In the genomic region with DNA sequence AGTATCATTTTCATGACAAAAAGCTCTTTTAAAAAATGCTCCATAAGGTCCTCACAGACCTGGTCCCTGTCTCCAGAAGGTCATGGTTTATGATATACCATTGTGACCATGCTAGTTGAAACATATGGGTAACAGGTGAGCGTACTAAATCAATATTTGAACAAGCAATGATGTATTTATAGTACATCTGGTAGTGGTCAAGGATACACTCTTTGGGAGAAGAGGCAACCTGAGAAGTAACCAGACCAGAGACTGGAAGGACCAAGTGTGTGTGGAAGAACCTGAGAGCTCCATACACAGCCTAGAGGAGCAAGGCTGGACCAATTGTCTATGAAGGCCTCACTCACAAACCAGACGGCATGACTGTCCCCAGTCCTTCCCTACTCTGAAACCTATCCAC, we compare ENCODE assay signal across 1 cellular context.
TF ChIP-seq lines count a peak whose summit lies in the region.

No MANE protein-coding gene starts in this region.

TF ChIP-seq in WTC11, 78 proteins besides CTCF, POLR2A, EP300 and RAD21 (continued from another document):
- TF ChIP-seq, protein P1, sequence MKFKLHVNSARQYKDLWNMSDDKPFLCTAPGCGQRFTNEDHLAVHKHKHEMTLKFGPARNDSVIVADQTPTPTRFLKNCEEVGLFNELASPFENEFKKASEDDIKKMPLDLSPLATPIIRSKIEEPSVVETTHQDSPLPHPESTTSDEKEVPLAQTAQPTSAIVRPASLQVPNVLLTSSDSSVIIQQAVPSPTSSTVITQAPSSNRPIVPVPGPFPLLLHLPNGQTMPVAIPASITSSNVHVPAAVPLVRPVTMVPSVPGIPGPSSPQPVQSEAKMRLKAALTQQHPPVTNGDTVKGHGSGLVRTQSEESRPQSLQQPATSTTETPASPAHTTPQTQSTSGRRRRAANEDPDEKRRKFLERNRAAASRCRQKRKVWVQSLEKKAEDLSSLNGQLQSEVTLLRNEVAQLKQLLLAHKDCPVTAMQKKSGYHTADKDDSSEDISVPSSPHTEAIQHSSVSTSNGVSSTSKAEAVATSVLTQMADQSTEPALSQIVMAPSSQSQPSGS (CRISPR knock-in tag; IDR thresholded peaks at IDR 0.05; ENCODE audit: borderline replicate concordance, low read depth): no peak
- TF ChIP-seq GRHL2 (CRISPR knock-in tag; IDR thresholded peaks at IDR 0.05; ENCODE audit: insufficient replicate concordance, severe bottlenecking) (no peak), ZNF263 (CRISPR knock-in tag; IDR thresholded peaks at IDR 0.05; ENCODE audit: low read depth) (no peak), KAT7 (CRISPR knock-in tag; IDR thresholded peaks at IDR 0.05; ENCODE audit: borderline replicate concordance) (no peak), NR2C2 (CRISPR knock-in tag; IDR thresholded peaks at IDR 0.05) (no peak), RELA (CRISPR knock-in tag; IDR thresholded peaks at IDR 0.05; ENCODE audit: borderline replicate concordance) (no peak), EMX1 (CRISPR knock-in tag; IDR thresholded peaks at IDR 0.05) (no peak), ZNF138 (CRISPR knock-in tag; conservative IDR thresholded peaks at IDR 0.05) (no peak)
- TF ChIP-seq, protein P2, sequence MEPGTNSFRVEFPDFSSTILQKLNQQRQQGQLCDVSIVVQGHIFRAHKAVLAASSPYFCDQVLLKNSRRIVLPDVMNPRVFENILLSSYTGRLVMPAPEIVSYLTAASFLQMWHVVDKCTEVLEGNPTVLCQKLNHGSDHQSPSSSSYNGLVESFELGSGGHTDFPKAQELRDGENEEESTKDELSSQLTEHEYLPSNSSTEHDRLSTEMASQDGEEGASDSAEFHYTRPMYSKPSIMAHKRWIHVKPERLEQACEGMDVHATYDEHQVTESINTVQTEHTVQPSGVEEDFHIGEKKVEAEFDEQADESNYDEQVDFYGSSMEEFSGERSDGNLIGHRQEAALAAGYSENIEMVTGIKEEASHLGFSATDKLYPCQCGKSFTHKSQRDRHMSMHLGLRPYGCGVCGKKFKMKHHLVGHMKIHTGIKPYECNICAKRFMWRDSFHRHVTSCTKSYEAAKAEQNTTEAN (CRISPR knock-in tag; IDR thresholded peaks at IDR 0.05): no peak
- TF ChIP-seq, protein P3, sequence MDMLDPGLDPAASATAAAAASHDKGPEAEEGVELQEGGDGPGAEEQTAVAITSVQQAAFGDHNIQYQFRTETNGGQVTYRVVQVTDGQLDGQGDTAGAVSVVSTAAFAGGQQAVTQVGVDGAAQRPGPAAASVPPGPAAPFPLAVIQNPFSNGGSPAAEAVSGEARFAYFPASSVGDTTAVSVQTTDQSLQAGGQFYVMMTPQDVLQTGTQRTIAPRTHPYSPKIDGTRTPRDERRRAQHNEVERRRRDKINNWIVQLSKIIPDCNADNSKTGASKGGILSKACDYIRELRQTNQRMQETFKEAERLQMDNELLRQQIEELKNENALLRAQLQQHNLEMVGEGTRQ (CRISPR knock-in tag; IDR thresholded peaks at IDR 0.05): no peak
